In the genomic region with DNA sequence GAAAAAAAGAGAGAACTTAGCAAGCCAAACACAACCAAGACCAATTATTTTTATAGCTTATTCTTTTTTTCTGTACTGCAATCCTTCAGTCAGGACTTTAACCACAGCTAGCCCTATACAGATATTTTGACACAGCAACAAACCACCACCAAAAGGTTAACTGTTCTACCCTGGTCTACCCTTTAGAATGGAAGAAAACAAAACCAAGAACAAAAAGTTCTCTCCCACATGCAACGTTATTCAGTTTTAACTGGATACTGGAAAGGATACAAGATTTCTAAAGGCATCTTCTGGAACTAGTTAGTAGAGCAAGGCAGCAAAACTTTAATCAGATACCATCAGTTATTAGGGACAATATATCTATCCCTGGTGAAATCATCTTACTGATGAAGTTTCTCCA, we compare ENCODE assay signal across 17 cellular contexts. TPM values are rescaled to one million over a fixed set of nuclear protein-coding genes. Genes with fewer than 3 reads are reported as not detected.
DNase-seq lines count a peak whose midpoint lies in the region; ATAC-seq, FAIRE-seq and TF ChIP-seq lines count a peak whose summit lies in the region.
"Had no signal": no experiment of that assay in that cellular context is flagged by ENCODE, and none has a peak within 500 bp of the region (broad histone marks: within the 10 kb centered on the region; RNA-seq: fewer than 3 reads in every experiment).

No MANE protein-coding gene starts in this region.

- ATAC-seq in HepG2, result no peak
- ATAC-seq: Panc1, Right ventricle myocardium inferior had no signal

- H3K27me3 Mint-ChIP-seq in chondrocyte (ENCODE audit: low read depth) (no peaks in the 10 kb centered on the region), osteocyte (ENCODE audit: unreplicated experiment) (no peaks in the 10 kb centered on the region)

- POLR2A ChIA-PET in HepG2 (lab: Yijun Ruan, JAX), result no interaction called here

- H2AFZ ChIP-seq in HepG2 (ENCODE audit: low read length), result no peak overlapping the region

- H3K27ac Mint-ChIP-seq in chondrocyte (ENCODE audit: unreplicated experiment) (peak overlapping the region; percentile 39), osteocyte (ENCODE audit: unreplicated experiment) (peak overlapping the region; percentile 2)

- CTCF ChIA-PET in HepG2 (lab: Yijun Ruan, JAX; ENCODE audit: low intra/inter-chr PET ratio, low total read pairs), result no interaction called here

- H3K36me3 Mint-ChIP-seq in chondrocyte (ENCODE audit: low read depth) (no peaks in the 10 kb centered on the region), osteocyte (ENCODE audit: unreplicated experiment) (peaks cover 8% of the 10 kb centered on the region)

- H3K4me1 Mint-ChIP-seq in chondrocyte (ENCODE audit: low read depth) (peaks cover 56% of the 10 kb centered on the region), osteocyte (ENCODE audit: unreplicated experiment) (peaks cover 37% of the 10 kb centered on the region)

- whole genome bisulfite sequencing in HepG2 (ENCODE audit: low lambda C conversion rate), result 91% methylated on average over 1 of the region's 1 CpG

- no peak for FAIRE-seq in HepG2 (lab: Jason Lieb, UNC)
- FAIRE-seq: H54 had no signal

- H3K27me3 ChIP-seq in adipocyte (replicated peaks; ENCODE audit: control insufficient read depth, insufficient read depth, low read length) (no peaks in the 10 kb centered on the region), uterus (no peaks in the 10 kb centered on the region), HepG2 (ENCODE audit: control insufficient read depth in 1 of 2, insufficient read depth in 2 of 2, low read length in 2 of 2) (no peaks in the 10 kb centered on the region)
- H3K27me3 ChIP-seq: BLaER1, MG63 had no signal

- DNase-seq in adipocyte (ENCODE audit: low read depth), result peak; percentile 56
- no peak for DNase-seq in chondrocyte (ENCODE audit: low spot score)
- DNase-seq in osteocyte (ENCODE audit: extremely low spot score, unreplicated experiment), result no peak
- DNase-seq in uterus, result no peak
- DNase-seq in HepG2 (ENCODE audit: low spot score), result no peak
- no peak for DNase-seq in OCI-M1 (lab: John Stamatoyannopoulos, UW)
- no peak for DNase-seq in activated naive CD4-positive, alpha-beta T cell treated with Interleukin-2 at 50 U/mL for 16 hours
- DNase-seq: DMS153, EL, MG63, NCI-H1105 treated with DMSO at 0.1 percent for 48 hours, NCI-H187, NCI-H774 had no signal

- H3K4me3 Mint-ChIP-seq in chondrocyte (ENCODE audit: unreplicated experiment) (no peak overlapping the region), osteocyte (ENCODE audit: unreplicated experiment) (no peak overlapping the region)

- H3K9ac ChIP-seq in adipocyte (ENCODE audit: low read length), result peak overlapping the region; percentile 36
- H3K9ac ChIP-seq in HepG2 (ENCODE audit: insufficient read depth, low read depth, low read length), result no peak overlapping the region
- H3K9ac ChIP-seq: BLaER1 had no signal

- TF ChIP-seq EP300 in HepG2 (IDR thresholded peaks at IDR 0.05; ENCODE audit: low read depth in 2 of 2, low read length in 2 of 2) (no peak), HepG2 (CRISPR knock-in tag; IDR thresholded peaks at IDR 0.05; ENCODE audit: borderline replicate concordance) (no peak)

- peak overlapping the region; percentile 12 for H3K4me3 ChIP-seq in adipocyte (ENCODE audit: low read length)
- H3K4me3 ChIP-seq in uterus, result no peak overlapping the region
- no peak overlapping the region for H3K4me3 ChIP-seq in HepG2 (replicated peaks in 1 of 3; ENCODE audit: insufficient read depth in 1 of 3, low read depth in 2 of 3, low read length in 3 of 3)
- H3K4me3 ChIP-seq: BLaER1, MG63 had no signal

- H3K9me3 Mint-ChIP-seq in chondrocyte (ENCODE audit: low read depth) (no peaks in the 10 kb centered on the region), osteocyte (ENCODE audit: unreplicated experiment) (no peaks in the 10 kb centered on the region)

- H3K9me3 ChIP-seq in adipocyte (ENCODE audit: control insufficient read depth, low read length) (no peaks in the 10 kb centered on the region), uterus (no peaks in the 10 kb centered on the region), HepG2 (ENCODE audit: low read length) (no peaks in the 10 kb centered on the region)
- H3K9me3 ChIP-seq: MG63 had no signal

- BruUV-seq in HepG2 (replicated peaks; lab: Mats Ljungman, UMichigan), result no TSS peak

- intact Hi-C loops in uterus (cut with DNase I; ENCODE audit: low total_unique reads), result no loop called here
- intact Hi-C loops in HepG2 (cut with micrococcal nuclease; ENCODE audit: unreplicated experiment), result no loop called here

- in situ Hi-C loops in HepG2 (cut with HindIII; ENCODE audit: extremely low pct_ligation_motif_present, low pct_unique_long_range_greater_than_20kb), result no loop called here

- TF ChIP-seq RAD21 in HepG2 (CRISPR knock-in tag; IDR thresholded peaks at IDR 0.05), result no peak

- no peaks in the 10 kb centered on the region; the same call in 1 of the 2 replicates for H4K20me1 ChIP-seq in HepG2 (ENCODE audit: insufficient read depth, low read length)

- TF ChIP-seq CTCF in chondrocyte (IDR thresholded peaks at IDR 0.05) (no peak), osteocyte (IDR thresholded peaks at IDR 0.05) (no peak), uterus (IDR thresholded peaks at IDR 0.05) (no peak), HepG2 (CRISPR knock-in tag; IDR thresholded peaks at IDR 0.05) (no peak)

- TF ChIP-seq POLR2A in uterus (IDR thresholded peaks at IDR 0.05) (no peak), HepG2 (IDR thresholded peaks at IDR 0.05; ENCODE audit: insufficient read depth in 1 of 2, low read depth in 2 of 2, low read length in 2 of 2) (no peak)

- H3K79me2 ChIP-seq in HepG2 (ENCODE audit: insufficient read depth, low read length), result peaks cover 52% of the 10 kb centered on the region

- H3K27ac ChIP-seq in uterus, result peak overlapping the region; percentile 41 to 52
- no peak overlapping the region for H3K27ac ChIP-seq in HepG2 (ENCODE audit: extremely low read length, insufficient read depth, low read length)
- H3K27ac ChIP-seq: BLaER1 had no signal

- no peak overlapping the region for H3K4me2 ChIP-seq in HepG2 (ENCODE audit: low read depth, low read length)
- H3K4me2 ChIP-seq: BLaER1 had no signal

- peaks cover 18% of the 10 kb centered on the region for H3K36me3 ChIP-seq in adipocyte (ENCODE audit: control insufficient read depth, insufficient read depth, low read length, severe bottlenecking)
- no peaks in the 10 kb centered on the region for H3K36me3 ChIP-seq in uterus
- H3K36me3 ChIP-seq in HepG2 (replicated peaks in 1 of 2; ENCODE audit: control insufficient read depth in 1 of 2, insufficient read depth in 2 of 2, low read length in 2 of 2), result peaks cover 4 to 22% of the 10 kb centered on the region in 2 experiments

- H3K4me1 ChIP-seq in adipocyte (ENCODE audit: control insufficient read depth, insufficient read depth, low read length) (peaks cover 26% of the 10 kb centered on the region), uterus (no peaks in the 10 kb centered on the region), HepG2 (ENCODE audit: insufficient read depth, low read length) (peaks cover 5% of the 10 kb centered on the region)
- H3K4me1 ChIP-seq: BLaER1 had no signal

TF ChIP-seq in HepG2, 621 proteins besides CTCF, POLR2A, EP300 and RAD21 (continues in another document):
- TF ChIP-seq ZNF24 (IDR thresholded peaks at IDR 0.05) (no peak), ZNF33B (CRISPR knock-in tag; IDR thresholded peaks at IDR 0.05) (no peak), NFE2L1 (CRISPR knock-in tag; IDR thresholded peaks at IDR 0.05; ENCODE audit: borderline replicate concordance) (no peak), NR1H2 (CRISPR knock-in tag; IDR thresholded peaks at IDR 0.05; ENCODE audit: borderline replicate concordance, low read depth) (no peak), SNRNP70 (IDR thresholded peaks at IDR 0.05; ENCODE audit: low read depth, low read length) (no peak), RARA (CRISPR knock-in tag; IDR thresholded peaks at IDR 0.05) (no peak), ADNP (CRISPR knock-in tag; IDR thresholded peaks at IDR 0.05) (no peak), MAFF (IDR thresholded peaks at IDR 0.05; ENCODE audit: low read depth, low read length) (no peak), ZNF496 (CRISPR knock-in tag; IDR thresholded peaks at IDR 0.05; ENCODE audit: insufficient replicate concordance) (no peak), DR1 (CRISPR knock-in tag; IDR thresholded peaks at IDR 0.05) (no peak)

RNA-seq across cellular contexts. Expression of gene ECPAS, which starts 32.6 kb away (rescaled TPM):
- total RNA-seq in chondrocyte (108 to 118 TPM (median 113 TPM) in 3 replicates), osteocyte (108 and 109 TPM in 2 replicates), uterus (100 to 1,000 TPM in 1 of 4 donors, 10 to 100 TPM in 3; 56.1 to 115 (median 84.4) TPM), HepG2 (2016; rRNA removed; fragmentation: Illumina TruSeq; extraction: Trizol) (58.0 and 81.7 TPM in 2 replicates)
- 16.5 and 19.4 TPM in 2 replicates for total RNA-seq in HepG2 (2016; cell fraction: cytosol; rRNA removed; fragmentation: Illumina TruSeq; extraction: Trizol; ENCODE audit: low read depth)
- total RNA-seq in HepG2 (2016; cell fraction: insoluble cytoplasmic fraction; rRNA removed; fragmentation: Illumina TruSeq; extraction: Trizol), result 61.7 and 85.2 TPM in 2 replicates
- 25.2 and 25.7 TPM in 2 replicates for total RNA-seq in HepG2 (2016; cell fraction: membrane; rRNA removed; fragmentation: Illumina TruSeq; extraction: Trizol)
- 62.2 and 69.4 TPM in 2 replicates for total RNA-seq in HepG2 (2016; cell fraction: nucleus; rRNA removed; fragmentation: Illumina TruSeq; extraction: Trizol)
- 35.3 and 37.3 TPM in 2 replicates for polyA plus RNA-seq in HepG2 (2011; rRNA removed)
- 14.0 and 19.7 TPM in 2 replicates for polyA plus RNA-seq in HepG2 (2011; cell fraction: cytosol; rRNA removed)
- 50.5 and 56.3 TPM in 2 replicates for polyA plus RNA-seq in HepG2 (2011; cell fraction: nucleus; rRNA removed)
- polyA plus RNA-seq in HepG2 (2012), result 43.2 and 54.3 TPM in 2 replicates
- 2.2 and 2.5 TPM in 2 replicates for polyA plus RNA-seq in HepG2 (2016; cell fraction: cytosol; fragmentation: Illumina TruSeq; extraction: Trizol; ENCODE audit: low read depth)
- polyA plus RNA-seq in HepG2 (2016; cell fraction: insoluble cytoplasmic fraction; fragmentation: Illumina TruSeq; extraction: Trizol; ENCODE audit: low read depth), result 45.7 and 50.1 TPM in 2 replicates
- 6.0 and 8.2 TPM in 2 replicates for polyA plus RNA-seq in HepG2 (2016; cell fraction: membrane; fragmentation: Illumina TruSeq; extraction: Trizol; ENCODE audit: low read depth)
- polyA plus RNA-seq in HepG2 (2016; cell fraction: nucleus; fragmentation: Illumina TruSeq; extraction: Trizol; ENCODE audit: insufficient read depth, low read depth), result 45.4 and 52.1 TPM in 2 replicates
- 61.8 and 69.9 TPM in 2 replicates for polyA minus RNA-seq in HepG2 (2011; rRNA and poly(A)+ RNA removed; ENCODE audit: low replicate concordance)
- 69.1 and 80.5 TPM in 2 replicates for polyA minus RNA-seq in HepG2 (2011; cell fraction: cytosol; rRNA and poly(A)+ RNA removed)
- 141 and 183 TPM in 2 replicates for polyA minus RNA-seq in HepG2 (2011; cell fraction: nucleus; rRNA and poly(A)+ RNA removed)
